12 cellular contexts compared by ENCODE assay signal in genomic region chr3:125039041-125039896, GRCh38. TPM values are rescaled to one million over a fixed set of nuclear protein-coding genes. Genes with fewer than 3 reads are reported as not detected.
DNase-seq lines count a peak whose midpoint lies in the region; ATAC-seq, FAIRE-seq and TF ChIP-seq lines count a peak whose summit lies in the region.
"Had no signal": no experiment of that assay in that cellular context is flagged by ENCODE, and none has a peak within 500 bp of the region (broad histone marks: within the 10 kb centered on the region; RNA-seq: fewer than 3 reads in every experiment).

No MANE protein-coding gene starts in this region.

- no peaks in the 10 kb centered on the region for H4K20me1 ChIP-seq in mammary epithelial cell (ENCODE audit: insufficient read depth, low read length)

- no TSS peak for BruUV-seq in mammary epithelial cell (replicated peaks; lab: Mats Ljungman, UMichigan)

- no peaks in the 10 kb centered on the region for H3K9me3 ChIP-seq in breast epithelium
- H3K9me3 ChIP-seq in mammary epithelial cell (replicated peaks; ENCODE audit: insufficient read depth, low read length): peaks cover 3% of the 10 kb centered on the region
- no peaks in the 10 kb centered on the region for H3K9me3 ChIP-seq in aorta (ENCODE audit: control insufficient read depth, low read length)

- peaks cover 7% of the 10 kb centered on the region for H3K27me3 Mint-ChIP-seq in neural crest cell (ENCODE audit: low read depth)

- H3K4me2 ChIP-seq in mammary epithelial cell (ENCODE audit: insufficient read depth, low read depth, low read length): no peak overlapping the region

- ATAC-seq in Right ventricle myocardium superior (ENCODE audit: poor library complexity) (peak; percentile 16), aorta (ENCODE audit: low FRiP score) (peak; percentile 50), HG03342 (IDR thresholded peaks at IDR 0.05; ENCODE audit: unreplicated experiment) (no peak), HG02798 (IDR thresholded peaks at IDR 0.05; ENCODE audit: poor library complexity, unreplicated experiment) (no peak)
- ATAC-seq: activated CD8-positive, alpha-beta memory T cell treated with anti-CD3 and anti-CD28 coated beads, Interleukin-2, amount 10 ng/mL, durations not matched to agents 7 days and 5 days had no signal

- H3K4me3 Mint-ChIP-seq in neural crest cell: peak overlapping the region; percentile 12
- H3K4me3 Mint-ChIP-seq: activated CD8-positive, alpha-beta memory T cell treated with anti-CD3 and anti-CD28 coated beads, Interleukin-2, amount 10 ng/mL, durations not matched to agents 7 days and 5 days had no signal

- TF ChIP-seq CTCF in breast epithelium (IDR thresholded peaks at IDR 0.05) (no peak), mammary epithelial cell (conservative IDR thresholded peaks at IDR 0.05 in 1 of 2, IDR thresholded peaks at IDR 0.05 in 1 of 2; ENCODE audit: extremely low read depth in 1 of 2, insufficient read depth in 1 of 2, low read depth in 1 of 2, low read length in 2 of 2) (no peak), neural crest cell (conservative IDR thresholded peaks at IDR 0.05) (no peak)

- WGBS in mammary epithelial cell (ENCODE audit: low coverage, missing lambda C conversion rate): 49% methylated on average over 8 of the region's 8 CpGs
- WGBS in aorta, 2 donors: 11 to 18% methylated on average over 8 of the region's 8 CpGs

- DNase-seq in breast epithelium (ENCODE audit: low spot score in 2 of 2) (no peak), mammary epithelial cell (no peak), Right ventricle myocardium superior (no peak), neural crest cell (ENCODE audit: low read depth, low spot score) (no peak), aorta (no peak), GM12892 (ENCODE audit: insufficient read length) (no peak)
- DNase-seq: activated CD8-positive, alpha-beta memory T cell treated with anti-CD3 and anti-CD28 coated beads, Interleukin-2, amount 10 ng/mL, durations not matched to agents 7 days and 5 days; NCI-H1048; stimulated activated CD4-positive, alpha-beta T cell treated with anti-CD3 and anti-CD28 coated beads, Interleukin-12 subunit alpha, Interleukin-12 subunit beta, amount 100 ng/mL, for 4 hours had no signal

- in situ Hi-C loops in mammary epithelial cell (cut with MboI; ENCODE audit: low sequenced_read_pairs in 2 of 2): no loop called here

- H3K9ac ChIP-seq in mammary epithelial cell (ENCODE audit: insufficient read depth, low read length): no peak overlapping the region

- H3K9me3 Mint-ChIP-seq in neural crest cell: peaks cover 8% of the 10 kb centered on the region

- no peak overlapping the region for H3K27ac Mint-ChIP-seq in neural crest cell (ENCODE audit: unreplicated experiment)
- H3K27ac Mint-ChIP-seq: activated CD8-positive, alpha-beta memory T cell treated with anti-CD3 and anti-CD28 coated beads, Interleukin-2, amount 10 ng/mL, durations not matched to agents 7 days and 5 days had no signal

- H3K4me1 Mint-ChIP-seq in neural crest cell: peaks cover 31% of the 10 kb centered on the region

- H2AFZ ChIP-seq in mammary epithelial cell (ENCODE audit: low read depth, low read length): no peak overlapping the region

- H3K4me3 ChIP-seq in breast epithelium (peak overlapping the region in 1 of 3 donors; percentile 23), mammary epithelial cell (replicated peaks in 1 of 3; ENCODE audit: insufficient read depth in 1 of 3, low read depth in 2 of 3, low read length in 3 of 3) (no peak overlapping the region), aorta (ENCODE audit: low read length in 2 of 2) (no peak overlapping the region)
- H3K4me3 ChIP-seq: SJSA1 had no signal

- H3K36me3 Mint-ChIP-seq in neural crest cell (ENCODE audit: low read depth): peaks cover 13% of the 10 kb centered on the region

- H3K27ac ChIP-seq in breast epithelium: peak overlapping the region; percentile 80 to 81
- H3K27ac ChIP-seq in mammary epithelial cell (ENCODE audit: insufficient read depth, low read depth, low read length): no peak overlapping the region
- peak overlapping the region; percentile 64 to 68 for H3K27ac ChIP-seq in aorta (ENCODE audit: low read depth in 1 of 2, low read length in 2 of 2)
- H3K27ac ChIP-seq: SJSA1 had no signal

- H3K27me3 ChIP-seq in breast epithelium: no peaks in the 10 kb centered on the region
- no peaks in the 10 kb centered on the region for H3K27me3 ChIP-seq in mammary epithelial cell (ENCODE audit: insufficient read depth, low read length)
- H3K27me3 ChIP-seq in aorta (ENCODE audit: control insufficient read depth in 1 of 2, insufficient read depth in 2 of 2, low read length in 1 of 2): no peaks in the 10 kb centered on the region
- H3K27me3 ChIP-seq: SJSA1 had no signal

- dilution Hi-C loops in mammary epithelial cell (cut with HindIII; ENCODE audit: low sequenced_read_pairs): loop anchor here (5.0 kb wide), 1 partner anchor 42 kb away; no protein-coding TSS in a partner anchor

- no peaks in the 10 kb centered on the region for H3K36me3 ChIP-seq in breast epithelium
- H3K36me3 ChIP-seq in mammary epithelial cell (ENCODE audit: insufficient read depth, low read length): no peaks in the 10 kb centered on the region
- no peaks in the 10 kb centered on the region for H3K36me3 ChIP-seq in aorta (ENCODE audit: control insufficient read depth in 1 of 2, insufficient read depth in 2 of 2, low read length in 1 of 2)

- no peak for FAIRE-seq in GM12892 (lab: Jason Lieb, UNC)

- TF ChIP-seq POLR2A in breast epithelium (IDR thresholded peaks at IDR 0.05): no peak
- no peak for TF ChIP-seq POLR2A in GM12892 (IDR thresholded peaks at IDR 0.05; ENCODE audit: low read depth, low read length)

- peaks cover 43% of the 10 kb centered on the region for H3K79me2 ChIP-seq in mammary epithelial cell (ENCODE audit: insufficient read depth, low read length)

- peaks cover 0 to 7% of the 10 kb centered on the region in 2 donors for H3K4me1 ChIP-seq in breast epithelium
- peaks cover 19% of the 10 kb centered on the region for H3K4me1 ChIP-seq in mammary epithelial cell (ENCODE audit: insufficient read depth, low read length)
- H3K4me1 ChIP-seq in aorta (ENCODE audit: control insufficient read depth in 1 of 2, insufficient read depth in 2 of 2, low read length in 2 of 2): peaks cover 2 to 12% of the 10 kb centered on the region in 2 donors

- CTCF ChIA-PET in mammary epithelial cell (lab: Charles Lee; ENCODE audit: low non-redundant PET): no interaction called here

- intact Hi-C loops in breast epithelium (cut with DNase I; ENCODE audit: low total_unique reads) (no loop called here), mammary epithelial cell (cut with micrococcal nuclease) (no loop called here), Right ventricle myocardium superior (cut with DNase I) (no loop called here), aorta (cut with DNase I) (no loop called here)

RNA-seq across cellular contexts. Expression of gene HEG1, which starts 16.5 kb away (rescaled TPM):
- total RNA-seq in breast epithelium: 10 to 100 TPM; 36.0 to 45.9 (median 45.1) TPM
- total RNA-seq in mammary epithelial cell: 10 to 100 TPM; 24.8 to 33.8 TPM
- 19.8 TPM for polyA plus RNA-seq in mammary epithelial cell
- 106 TPM for polyA minus RNA-seq in mammary epithelial cell
- total RNA-seq in Right ventricle myocardium superior: 91.1 TPM
- 32.0 and 33.8 TPM in 2 replicates for total RNA-seq in neural crest cell
- total RNA-seq in aorta: 100 to 1,000 TPM in 1 of 2 donors, 10 to 100 TPM in 1; 99.3 to 204 TPM
- polyA plus RNA-seq in aorta: 10 to 100 TPM in 1 of 2 donors, 1 to 10 TPM in 1; 4.9 to 12.0 TPM
- 13.3 TPM for polyA plus RNA-seq in GM12892 (2012; ENCODE audit: missing spikeins)

Comparison
In these comparisons a context has a peak if more than half of its experiments do, and no peak if none do; other contexts are left out.
1. ATAC-seq: peak in Right ventricle myocardium superior (single experiment) and aorta (single experiment); none in HG03342 (single experiment) and HG02798 (single experiment).